22 cellular contexts compared by ENCODE assay signal in the genomic region with DNA sequence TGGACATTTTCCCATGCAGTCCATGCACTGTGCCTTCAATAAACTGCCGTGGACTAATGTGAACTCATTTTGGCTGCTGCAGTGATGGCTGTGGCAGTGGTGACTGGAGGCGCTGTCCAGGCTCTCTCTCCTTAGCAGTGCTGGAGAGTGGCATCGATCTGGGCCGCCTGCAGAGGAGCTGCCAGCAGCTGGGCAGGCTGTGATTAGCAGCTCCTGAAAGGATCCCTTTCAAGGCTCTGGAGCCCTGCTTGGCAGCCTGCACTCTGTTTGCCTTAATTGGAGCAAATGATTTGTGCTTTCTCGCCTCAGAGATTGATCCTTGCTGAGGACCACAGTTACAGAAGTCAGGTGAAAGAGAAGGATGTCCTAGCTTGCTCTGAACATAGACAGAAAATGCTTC.
DNase-seq lines count a peak whose midpoint lies in the region; ATAC-seq and TF ChIP-seq lines count a peak whose summit lies in the region.
"Had no signal": no experiment of that assay in that cellular context is flagged by ENCODE, and none has a peak within 500 bp of the region (broad histone marks: within the 10 kb centered on the region; RNA-seq: fewer than 3 reads in every experiment).

No MANE protein-coding gene starts in this region.

- no peak overlapping the region for H3K4me3 ChIP-seq in ectodermal cell (ENCODE audit: insufficient read depth, low read depth, low read length)
- H3K4me3 ChIP-seq: A549, pancreas, Peyer's patch, SK-N-MC had no signal

- WGBS in ectodermal cell, 2 experiments, result 67 to 69% methylated on average over 5 of the region's 5 CpGs

- TF ChIP-seq POLR2A in GM18505 (IDR thresholded peaks at IDR 0.05; ENCODE audit: borderline replicate concordance, extremely low read depth, insufficient read depth, insufficient read length), result no peak

- ATAC-seq in GM18505 (IDR thresholded peaks at IDR 0.05; ENCODE audit: unreplicated experiment), result no peak
- ATAC-seq: A549; activated naive CD8-positive, alpha-beta T cell treated with anti-CD3 and anti-CD28 coated beads, Interleukin-2, amount 50 U/mL, for 24 hours; foreskin keratinocyte had no signal

- no peaks in the 10 kb centered on the region for H3K27me3 ChIP-seq in ectodermal cell (ENCODE audit: control insufficient read depth, insufficient read depth, low read length, poor library complexity, severe bottlenecking)
- H3K27me3 ChIP-seq: foreskin keratinocyte, pancreas, Peyer's patch had no signal

- H3K27ac ChIP-seq in ectodermal cell (ENCODE audit: insufficient read depth, low read depth, low read length, poor library complexity, severe bottlenecking), result peak overlapping the region; percentile 11
- no peak overlapping the region for H3K27ac ChIP-seq in substantia nigra (ENCODE audit: low read depth, low read length, poor library complexity, severe bottlenecking)
- H3K27ac ChIP-seq: A549, C4-2B, epithelial cell of prostate, foreskin keratinocyte, pancreas, Peyer's patch, SK-N-MC had no signal

- no peaks in the 10 kb centered on the region for H3K9me3 ChIP-seq in ectodermal cell (ENCODE audit: control insufficient read depth, low read length)
- H3K9me3 ChIP-seq: A549, pancreas, Peyer's patch had no signal

- DNase-seq in NCI-H82 (lab: John Stamatoyannopoulos, UW), result peak; percentile 16
- no peak for DNase-seq in NCI-H82 treated with DMSO at 0.1 percent for 48 hours (lab: John Stamatoyannopoulos, UW; ENCODE audit: unreplicated experiment)
- peak; percentile 57 for DNase-seq in islet precursor cell
- peak in 36 of 49 donors; percentile 3 to 74 (median 28) for DNase-seq in substantia nigra (lab: John Stamatoyannopoulos, UW)
- DNase-seq in 8988T, result no peak
- no peak for DNase-seq in NOMO-1 (lab: John Stamatoyannopoulos, UW; ENCODE audit: unreplicated experiment in 2 of 2)
- DNase-seq: activated CD4-positive, alpha-beta T cell treated with anti-CD3 and anti-CD28 coated beads for 1 hour; activated naive CD8-positive, alpha-beta T cell treated with anti-CD3 and anti-CD28 coated beads, Interleukin-2, amount 50 U/mL, for 24 hours; cortex of kidney; foreskin keratinocyte; NCI-H774; Peyer's patch; small intestine; stimulated activated CD4-positive, alpha-beta T cell treated with anti-CD3 and anti-CD28 coated beads, Interleukin-4, amount 100 ng/mL, for 4 hours; T1000 had no signal

- peaks cover 16% of the 10 kb centered on the region for H3K4me1 ChIP-seq in ectodermal cell (ENCODE audit: control insufficient read depth, insufficient read depth, low read length)
- H3K4me1 ChIP-seq: A549, foreskin keratinocyte, pancreas, Peyer's patch had no signal

- no peaks in the 10 kb centered on the region for H3K36me3 ChIP-seq in ectodermal cell (ENCODE audit: control insufficient read depth, insufficient read depth, low read length)
- H3K36me3 ChIP-seq: pancreas, Peyer's patch had no signal

Comparison
In these comparisons a context has a peak if more than half of its experiments do, and no peak if none do; other contexts are left out.
1. DNase-seq: peak in NCI-H82 (single experiment), islet precursor cell (single experiment) and substantia nigra (36 of 49); none in NCI-H82 treated with DMSO at 0.1 percent for 48 hours (single experiment), 8988T (single experiment) and NOMO-1 (0 of 2).